8 cellular contexts compared by ENCODE assay signal in the genomic region with DNA sequence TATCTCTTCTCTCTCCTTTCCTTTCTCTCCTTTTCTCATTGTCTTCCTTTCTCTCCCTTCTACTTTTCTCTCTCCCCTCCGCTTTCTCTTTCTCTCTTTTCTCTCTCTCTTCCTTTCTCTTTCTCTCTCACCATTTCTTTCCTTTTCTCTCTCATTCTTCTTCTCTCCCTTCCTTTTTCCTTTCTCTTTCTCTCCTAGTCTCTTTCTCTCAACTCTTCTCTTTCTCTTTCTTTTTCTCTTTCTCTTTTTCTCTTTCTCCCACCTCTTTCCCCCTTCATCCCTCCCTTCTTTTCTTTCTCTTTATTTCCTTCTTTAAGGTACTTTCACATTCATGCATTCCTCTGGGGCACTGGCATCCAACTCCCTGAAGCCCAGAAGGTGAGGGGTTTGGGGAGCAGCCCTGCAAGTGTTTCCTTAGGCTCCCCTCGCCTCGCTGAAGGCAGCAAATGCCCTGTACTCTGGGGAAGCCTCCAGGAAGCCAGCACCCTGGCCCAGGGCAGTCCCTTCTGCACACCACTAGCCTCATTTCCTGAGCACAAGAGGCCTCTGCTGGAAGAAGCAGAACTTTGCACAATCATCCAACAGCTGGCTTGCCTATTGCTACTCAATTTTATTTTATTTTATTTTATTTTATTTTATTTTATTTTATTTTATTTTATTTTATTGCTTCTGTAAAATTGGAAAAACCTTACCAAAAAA.
DNase-seq lines count a peak whose midpoint lies in the region; ATAC-seq and TF ChIP-seq lines count a peak whose summit lies in the region.

No MANE protein-coding gene starts in this region.

- no peaks in the 10 kb centered on the region for H3K27me3 ChIP-seq in A673 (replicated peaks; ENCODE audit: insufficient read depth, low read depth, low read length, poor library complexity)

- CTCF ChIA-PET in A673 (lab: Charles Lee): interaction anchor here (0.6 to 0.7 kb wide), 2 partner anchors 9 to 179 kb away, joined by 3 to 4 read pairs; no protein-coding TSS in a partner anchor

- TF ChIP-seq CTCF in A673 (conservative IDR thresholded peaks at IDR 0.05; ENCODE audit: low read depth, low read length): peak; percentile 33

- ATAC-seq in GM18508 (IDR thresholded peaks at IDR 0.05; ENCODE audit: insufficient read depth, unreplicated experiment): peak; percentile 81
- peak; percentile 87 for ATAC-seq in HG02852 (IDR thresholded peaks at IDR 0.05; ENCODE audit: unreplicated experiment)

- intact Hi-C loops in A673 (cut with micrococcal nuclease; ENCODE audit: unreplicated experiment): loop anchor here (10.0 kb wide), 2 partner anchors 139 to 289 kb away; a partner anchor contains a TSS

- POLR2A ChIA-PET in A673 (lab: Charles Lee; ENCODE audit: low non-redundant PET): no interaction called here

- no peaks in the 10 kb centered on the region for H3K36me3 ChIP-seq in A673 (ENCODE audit: insufficient read depth, low read length, poor library complexity, severe bottlenecking)

- H3K27ac ChIP-seq in A673 (ENCODE audit: low read depth, low read length, poor library complexity, severe bottlenecking): no peak overlapping the region

- H3K4me3 ChIP-seq in A673 (ENCODE audit: low read depth, low read length, poor library complexity, severe bottlenecking): no peak overlapping the region

- peak; percentile 45 for DNase-seq in A673 (ENCODE audit: low spot score)
- DNase-seq in NOMO-1 (lab: John Stamatoyannopoulos, UW; ENCODE audit: unreplicated experiment in 2 of 2): peak; percentile 61 to 65
- peak; percentile 48 for DNase-seq in activated T-helper 1 cell treated with Interleukin-2 at 50 U/mL for 16 hours (ENCODE audit: low read depth)
- DNase-seq in globus pallidus (ENCODE audit: low spot score): peak; percentile 47
- peak; percentile 43 to 48 for DNase-seq in stimulated activated CD4-positive, alpha-beta T cell treated with anti-CD3 and anti-CD28 coated beads, Interleukin-2, amount 100 ng/mL, for 48 hours
- DNase-seq in NCI-H187 (lab: John Stamatoyannopoulos, UW): no peak

- BruUV-seq in A673 (replicated peaks; lab: Mats Ljungman, UMichigan): no TSS peak

- H3K9me3 ChIP-seq in A673 (ENCODE audit: low read depth, low read length, poor library complexity, severe bottlenecking): no peaks in the 10 kb centered on the region

- H3K4me1 ChIP-seq in A673 (ENCODE audit: insufficient read depth, low read length, poor library complexity, severe bottlenecking): peaks cover 7% of the 10 kb centered on the region

Comparison
In these comparisons a context has a peak if more than half of its experiments do, and no peak if none do; other contexts are left out.
1. DNase-seq: peak in A673 (single experiment), NOMO-1 (2 of 2), activated T-helper 1 cell treated with Interleukin-2 at 50 U/mL for 16 hours (single experiment), globus pallidus (single experiment) and stimulated activated CD4-positive, alpha-beta T cell treated with anti-CD3 and anti-CD28 coated beads, Interleukin-2, amount 100 ng/mL, for 48 hours (2 of 2); none in NCI-H187 (0 of 2).